Comparison of ENCODE assay signal across 17 cellular contexts in genomic region chr11:3964056-3964455, GRCh38.
DNase-seq lines count a peak whose midpoint lies in the region; ATAC-seq, FAIRE-seq and TF ChIP-seq lines count a peak whose summit lies in the region.
"Had no signal": no experiment of that assay in that cellular context is flagged by ENCODE, and none has a peak within 500 bp of the region (broad histone marks: within the 10 kb centered on the region; RNA-seq: fewer than 3 reads in every experiment).

No MANE protein-coding gene starts in this region.

- POLR2A ChIA-PET in CD8-positive, alpha-beta T cell (lab: Charles Lee) = no interaction called here

- peak overlapping the region; percentile 10 for H3K27ac Mint-ChIP-seq in CD8-positive, alpha-beta T cell
- H3K27ac Mint-ChIP-seq: HFFc6 had no signal

- H3K4me1 Mint-ChIP-seq in CD8-positive, alpha-beta T cell (ENCODE audit: low read depth) = peaks cover 86% of the 10 kb centered on the region

- peaks cover 10% of the 10 kb centered on the region for H3K36me3 ChIP-seq in CD8-positive, alpha-beta T cell (ENCODE audit: insufficient read depth, low read length)
- H3K36me3 ChIP-seq in psoas muscle (ENCODE audit: insufficient read depth in 1 of 2, low read depth in 1 of 2) = peaks cover 0 to 15% of the 10 kb centered on the region in 2 donors
- H3K36me3 ChIP-seq: SJSA1 had no signal

- 29 to 51% (median 31%) methylated on average over 2 of the region's 2 CpGs for WGBS in psoas muscle, 3 donors

- no peak overlapping the region for H3K4me3 ChIP-seq in CD8-positive, alpha-beta T cell (ENCODE audit: low read depth, low read length)
- H3K4me3 ChIP-seq in psoas muscle = no peak overlapping the region
- H3K4me3 ChIP-seq: SJSA1 had no signal

- no peaks in the 10 kb centered on the region for H3K27me3 Mint-ChIP-seq in CD8-positive, alpha-beta T cell (ENCODE audit: low read depth)

- ATAC-seq in CD8-positive, alpha-beta T cell = no peak
- ATAC-seq in psoas muscle (peak in 2 of 4 donors; percentile 19 to 35), GM19035 (IDR thresholded peaks at IDR 0.05; ENCODE audit: unreplicated experiment) (no peak), HG03354 (IDR thresholded peaks at IDR 0.05; ENCODE audit: poor library complexity, severe bottlenecking, unreplicated experiment) (no peak)

- H3K4me3 Mint-ChIP-seq in CD8-positive, alpha-beta T cell = no peak overlapping the region
- H3K4me3 Mint-ChIP-seq: HFFc6 had no signal

- H3K27ac ChIP-seq in CD8-positive, alpha-beta T cell (ENCODE audit: low read depth, low read length) = no peak overlapping the region
- H3K27ac ChIP-seq in psoas muscle = peak overlapping the region; percentile 25
- H3K27ac ChIP-seq: SJSA1 had no signal

- peak; percentile 42 for FAIRE-seq in GM19239 (lab: Jason Lieb, UNC)
- FAIRE-seq: G401.6 had no signal

- no peak for TF ChIP-seq CTCF in CD8-positive, alpha-beta T cell (IDR thresholded peaks at IDR 0.05)
- no peak for TF ChIP-seq CTCF in psoas muscle (IDR thresholded peaks at IDR 0.05)

- DNase-seq in CD8-positive, alpha-beta T cell = no peak
- DNase-seq in GM19239 (ENCODE audit: insufficient read length, low spot score) (no peak), glomerular visceral epithelial cell (ENCODE audit: extremely low spot score) (peak; percentile 46), psoas muscle (no peak), Kasumi-1 (lab: John Stamatoyannopoulos, UW) (no peak)
- DNase-seq: ACHN, DMS79 treated with DMSO at 0.1 percent for 48 hours, HFFc6, KG1, NCI-H1436, NCI-H2029 treated with DMSO at 0.1 percent for 48 hours, NCI-H510A, NCI-H774 had no signal

- CTCF ChIA-PET in CD8-positive, alpha-beta T cell (lab: Charles Lee) = no interaction called here

- H3K27me3 ChIP-seq in CD8-positive, alpha-beta T cell (ENCODE audit: insufficient read depth, low read length) = no peaks in the 10 kb centered on the region
- no peaks in the 10 kb centered on the region for H3K27me3 ChIP-seq in psoas muscle (ENCODE audit: insufficient read depth in 3 of 3, low read length in 2 of 3)
- H3K27me3 ChIP-seq: SJSA1 had no signal

- no peaks in the 10 kb centered on the region for H3K9me3 Mint-ChIP-seq in CD8-positive, alpha-beta T cell
- H3K9me3 Mint-ChIP-seq: HFFc6 had no signal

- intact Hi-C loops in CD8-positive, alpha-beta T cell (cut with DNase I, micrococcal nuclease) = no loop called here
- intact Hi-C loops in psoas muscle (cut with DNase I) = no loop called here

- peaks cover 32% of the 10 kb centered on the region for H3K36me3 Mint-ChIP-seq in CD8-positive, alpha-beta T cell

- no peaks in the 10 kb centered on the region for H3K9me3 ChIP-seq in CD8-positive, alpha-beta T cell (ENCODE audit: low read length)
- H3K9me3 ChIP-seq in psoas muscle = no peaks in the 10 kb centered on the region
- H3K9me3 ChIP-seq: SJSA1 had no signal

- peaks cover 60% of the 10 kb centered on the region for H3K4me1 ChIP-seq in CD8-positive, alpha-beta T cell (ENCODE audit: insufficient read depth, low read length)
- H3K4me1 ChIP-seq in psoas muscle = peaks cover 48% of the 10 kb centered on the region
